ENCODE assay signal across 14 cellular contexts in the genomic region with DNA sequence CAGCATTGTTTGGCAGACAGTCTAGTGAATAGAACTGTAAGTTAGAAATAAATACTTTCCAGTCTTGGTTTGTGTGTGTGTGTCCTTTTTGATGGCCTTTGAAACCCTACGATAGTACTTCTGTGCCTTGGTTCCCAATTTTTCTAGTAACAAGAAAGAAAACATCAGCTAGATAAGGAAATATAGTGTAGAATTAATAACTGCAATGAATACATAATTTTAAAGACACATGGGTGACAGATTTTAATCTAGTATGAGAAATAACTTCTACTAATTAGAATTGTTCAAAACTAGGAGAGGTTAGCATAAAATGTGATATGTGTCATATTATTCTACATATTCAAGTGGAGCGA. TPM values are rescaled to one million over a fixed set of nuclear protein-coding genes. Genes with fewer than 3 reads are reported as not detected.
DNase-seq lines count a peak whose midpoint lies in the region; ATAC-seq, FAIRE-seq and TF ChIP-seq lines count a peak whose summit lies in the region.
"Had no signal": no experiment of that assay in that cellular context is flagged by ENCODE, and none has a peak within 500 bp of the region (broad histone marks: within the 10 kb centered on the region; RNA-seq: fewer than 3 reads in every experiment).

No MANE protein-coding gene starts in this region.

- ATAC-seq in heart right ventricle (no peak), Right ventricle myocardium inferior (no peak), psoas muscle (no peak)
- ATAC-seq: GM12878 had no signal

- H3K9me3 Mint-ChIP-seq in nephron, result no peaks in the 10 kb centered on the region
- H3K9me3 Mint-ChIP-seq: activated T-cell treated with anti-CD3 and anti-CD28 coated beads, Interleukin-2, amount 50 U/mL, for 4 hours; H9 had no signal

- no peak overlapping the region for H3K4me3 Mint-ChIP-seq in nephron
- H3K4me3 Mint-ChIP-seq: activated T-cell treated with anti-CD3 and anti-CD28 coated beads, Interleukin-2, amount 50 U/mL, for 4 hours; H9 had no signal

- H3K4me1 Mint-ChIP-seq in nephron, result peaks cover 31% of the 10 kb centered on the region
- H3K4me1 Mint-ChIP-seq: H9 had no signal

- H3K4me1 ChIP-seq in heart right ventricle, result peaks cover 6 to 66% (median 48%) of the 10 kb centered on the region in 9 donors
- no peaks in the 10 kb centered on the region for H3K4me1 ChIP-seq in urinary bladder (ENCODE audit: insufficient read depth)
- H3K4me1 ChIP-seq in psoas muscle, result no peaks in the 10 kb centered on the region

- peak overlapping the region; percentile 65 to 78 (median 68) for H3K27ac Mint-ChIP-seq in nephron

- 54 to 57% methylated on average over 2 of the region's 2 CpGs for WGBS in heart right ventricle, 2 donors
- WGBS in urinary bladder, result 61% methylated on average over 2 of the region's 2 CpGs
- 70 to 75% (median 73%) methylated on average over 2 of the region's 2 CpGs for WGBS in psoas muscle, 3 donors

- intact Hi-C loops in heart right ventricle (cut with DNase I) (loop anchor here in 2 of 10 donors (5.0 kb wide), 1 partner anchor 42 kb away; no protein-coding TSS in a partner anchor), Right ventricle myocardium inferior (cut with DNase I) (loop anchor here (5.0 kb wide), 1 partner anchor 68 kb away; the partner anchor contains the start of gene NAB1), psoas muscle (cut with DNase I) (no loop called here)

- H3K36me3 ChIP-seq in heart right ventricle (no peaks in the 10 kb centered on the region), urinary bladder (ENCODE audit: insufficient read depth) (no peaks in the 10 kb centered on the region), psoas muscle (ENCODE audit: insufficient read depth in 1 of 2, low read depth in 1 of 2) (no peaks in the 10 kb centered on the region)

- TF ChIP-seq CTCF in heart right ventricle (IDR thresholded peaks at IDR 0.05) (no peak), nephron (IDR thresholded peaks at IDR 0.05; ENCODE audit: unreplicated experiment in 3 of 3) (no peak), psoas muscle (IDR thresholded peaks at IDR 0.05) (no peak)

- H3K9me3 ChIP-seq in heart right ventricle, result no peaks in the 10 kb centered on the region
- no peaks in the 10 kb centered on the region for H3K9me3 ChIP-seq in psoas muscle

- no peaks in the 10 kb centered on the region for H3K27me3 Mint-ChIP-seq in nephron (ENCODE audit: low read depth)

- DNase-seq in heart right ventricle (no peak), Right ventricle myocardium inferior (ENCODE audit: missing footprints) (no peak), NCI-H2029 (lab: John Stamatoyannopoulos, UW) (no peak), psoas muscle (no peak), SW 1271 (lab: John Stamatoyannopoulos, UW) (no peak)
- DNase-seq: H9; NCI-H446; stimulated activated CD4-positive, alpha-beta T cell treated with anti-CD3 and anti-CD28 coated beads, Interleukin-15, amount 100 ng/mL, for 24 hours had no signal

- H3K4me3 ChIP-seq in heart right ventricle (no peak overlapping the region), urinary bladder (ENCODE audit: low read depth, low read length) (no peak overlapping the region), psoas muscle (no peak overlapping the region)
- H3K4me3 ChIP-seq: GM12878 had no signal

- H3K36me3 Mint-ChIP-seq in nephron (ENCODE audit: low read depth), result no peaks in the 10 kb centered on the region

- peak; percentile 61 for FAIRE-seq in endometrium (lab: Jason Lieb, UNC)
- FAIRE-seq: A204.1, GM12878 had no signal

- H3K27ac ChIP-seq in heart right ventricle (peak overlapping the region in 9 of 10 donors; percentile 7 to 76 (median 34)), urinary bladder (ENCODE audit: low read depth) (peak overlapping the region; percentile 16), psoas muscle (no peak overlapping the region)

- H3K27me3 ChIP-seq in heart right ventricle, result no peaks in the 10 kb centered on the region
- no peaks in the 10 kb centered on the region for H3K27me3 ChIP-seq in psoas muscle (ENCODE audit: insufficient read depth in 3 of 3, low read length in 2 of 3)

RNA-seq across cellular contexts. Expression of gene NEMP2, which starts 44.5 kb away (rescaled TPM):
- total RNA-seq in heart right ventricle, result 1 to 10 TPM; 2.0 to 4.7 (median 2.7) TPM
- under 1 TPM; 0.51 to 0.75 TPM for polyA plus RNA-seq in heart right ventricle
- 3.5 TPM for total RNA-seq in Right ventricle myocardium inferior
- 15.0 TPM for total RNA-seq in urinary bladder
- polyA plus RNA-seq in urinary bladder, result 1.7 TPM
- 1 to 10 TPM in 2 of 4 donors, under 1 TPM in 2; 0.86 to 2.0 (median 1.3) TPM for total RNA-seq in psoas muscle
- under 1 TPM; 0.21 to 0.39 (median 0.38) TPM for polyA plus RNA-seq in psoas muscle
